1 cellular context compared by ENCODE assay signal in the genomic region with DNA sequence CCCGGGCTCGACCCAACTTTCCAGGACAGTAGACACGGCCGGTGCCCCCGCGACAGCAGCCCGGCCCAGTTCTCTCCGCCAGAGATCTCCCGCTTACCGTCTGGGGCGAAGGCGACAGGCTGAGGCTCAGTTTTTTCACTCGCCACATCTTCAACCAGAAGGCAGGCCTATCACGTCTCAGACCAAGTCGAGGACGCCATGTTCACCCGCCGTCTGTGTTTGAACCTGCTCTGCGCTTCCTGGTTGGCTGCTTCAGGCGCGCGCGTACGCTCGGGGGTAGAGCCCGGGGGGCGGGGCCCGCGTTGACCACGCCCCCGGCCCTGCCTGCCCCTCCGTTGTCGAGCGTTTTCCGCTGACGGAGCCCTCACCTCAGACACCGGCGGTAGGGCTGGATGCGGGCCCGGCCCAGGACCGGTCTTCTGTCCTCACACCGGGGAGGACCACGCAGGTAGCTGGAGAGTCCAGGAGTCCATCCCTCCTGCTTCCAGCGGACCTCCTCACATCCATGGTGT.
TF ChIP-seq lines count a peak whose summit lies in the region.

A gene with protein sequence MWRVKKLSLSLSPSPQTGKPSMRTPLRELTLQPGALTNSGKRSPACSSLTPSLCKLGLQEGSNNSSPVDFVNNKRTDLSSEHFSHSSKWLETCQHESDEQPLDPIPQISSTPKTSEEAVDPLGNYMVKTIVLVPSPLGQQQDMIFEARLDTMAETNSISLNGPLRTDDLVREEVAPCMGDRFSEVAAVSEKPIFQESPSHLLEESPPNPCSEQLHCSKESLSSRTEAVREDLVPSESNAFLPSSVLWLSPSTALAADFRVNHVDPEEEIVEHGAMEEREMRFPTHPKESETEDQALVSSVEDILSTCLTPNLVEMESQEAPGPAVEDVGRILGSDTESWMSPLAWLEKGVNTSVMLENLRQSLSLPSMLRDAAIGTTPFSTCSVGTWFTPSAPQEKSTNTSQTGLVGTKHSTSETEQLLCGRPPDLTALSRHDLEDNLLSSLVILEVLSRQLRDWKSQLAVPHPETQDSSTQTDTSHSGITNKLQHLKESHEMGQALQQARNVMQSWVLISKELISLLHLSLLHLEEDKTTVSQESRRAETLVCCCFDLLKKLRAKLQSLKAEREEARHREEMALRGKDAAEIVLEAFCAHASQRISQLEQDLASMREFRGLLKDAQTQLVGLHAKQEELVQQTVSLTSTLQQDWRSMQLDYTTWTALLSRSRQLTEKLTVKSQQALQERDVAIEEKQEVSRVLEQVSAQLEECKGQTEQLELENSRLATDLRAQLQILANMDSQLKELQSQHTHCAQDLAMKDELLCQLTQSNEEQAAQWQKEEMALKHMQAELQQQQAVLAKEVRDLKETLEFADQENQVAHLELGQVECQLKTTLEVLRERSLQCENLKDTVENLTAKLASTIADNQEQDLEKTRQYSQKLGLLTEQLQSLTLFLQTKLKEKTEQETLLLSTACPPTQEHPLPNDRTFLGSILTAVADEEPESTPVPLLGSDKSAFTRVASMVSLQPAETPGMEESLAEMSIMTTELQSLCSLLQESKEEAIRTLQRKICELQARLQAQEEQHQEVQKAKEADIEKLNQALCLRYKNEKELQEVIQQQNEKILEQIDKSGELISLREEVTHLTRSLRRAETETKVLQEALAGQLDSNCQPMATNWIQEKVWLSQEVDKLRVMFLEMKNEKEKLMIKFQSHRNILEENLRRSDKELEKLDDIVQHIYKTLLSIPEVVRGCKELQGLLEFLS (minus strand): TSS at position 227 of the 512 bp plus-strand sequence. CDS start 79 bp downstream, at position 148.

TF ChIP-seq in HepG2, 621 proteins besides CTCF, POLR2A, EP300 and RAD21 (continued from another document and continues in another):
- TF ChIP-seq, protein P1, sequence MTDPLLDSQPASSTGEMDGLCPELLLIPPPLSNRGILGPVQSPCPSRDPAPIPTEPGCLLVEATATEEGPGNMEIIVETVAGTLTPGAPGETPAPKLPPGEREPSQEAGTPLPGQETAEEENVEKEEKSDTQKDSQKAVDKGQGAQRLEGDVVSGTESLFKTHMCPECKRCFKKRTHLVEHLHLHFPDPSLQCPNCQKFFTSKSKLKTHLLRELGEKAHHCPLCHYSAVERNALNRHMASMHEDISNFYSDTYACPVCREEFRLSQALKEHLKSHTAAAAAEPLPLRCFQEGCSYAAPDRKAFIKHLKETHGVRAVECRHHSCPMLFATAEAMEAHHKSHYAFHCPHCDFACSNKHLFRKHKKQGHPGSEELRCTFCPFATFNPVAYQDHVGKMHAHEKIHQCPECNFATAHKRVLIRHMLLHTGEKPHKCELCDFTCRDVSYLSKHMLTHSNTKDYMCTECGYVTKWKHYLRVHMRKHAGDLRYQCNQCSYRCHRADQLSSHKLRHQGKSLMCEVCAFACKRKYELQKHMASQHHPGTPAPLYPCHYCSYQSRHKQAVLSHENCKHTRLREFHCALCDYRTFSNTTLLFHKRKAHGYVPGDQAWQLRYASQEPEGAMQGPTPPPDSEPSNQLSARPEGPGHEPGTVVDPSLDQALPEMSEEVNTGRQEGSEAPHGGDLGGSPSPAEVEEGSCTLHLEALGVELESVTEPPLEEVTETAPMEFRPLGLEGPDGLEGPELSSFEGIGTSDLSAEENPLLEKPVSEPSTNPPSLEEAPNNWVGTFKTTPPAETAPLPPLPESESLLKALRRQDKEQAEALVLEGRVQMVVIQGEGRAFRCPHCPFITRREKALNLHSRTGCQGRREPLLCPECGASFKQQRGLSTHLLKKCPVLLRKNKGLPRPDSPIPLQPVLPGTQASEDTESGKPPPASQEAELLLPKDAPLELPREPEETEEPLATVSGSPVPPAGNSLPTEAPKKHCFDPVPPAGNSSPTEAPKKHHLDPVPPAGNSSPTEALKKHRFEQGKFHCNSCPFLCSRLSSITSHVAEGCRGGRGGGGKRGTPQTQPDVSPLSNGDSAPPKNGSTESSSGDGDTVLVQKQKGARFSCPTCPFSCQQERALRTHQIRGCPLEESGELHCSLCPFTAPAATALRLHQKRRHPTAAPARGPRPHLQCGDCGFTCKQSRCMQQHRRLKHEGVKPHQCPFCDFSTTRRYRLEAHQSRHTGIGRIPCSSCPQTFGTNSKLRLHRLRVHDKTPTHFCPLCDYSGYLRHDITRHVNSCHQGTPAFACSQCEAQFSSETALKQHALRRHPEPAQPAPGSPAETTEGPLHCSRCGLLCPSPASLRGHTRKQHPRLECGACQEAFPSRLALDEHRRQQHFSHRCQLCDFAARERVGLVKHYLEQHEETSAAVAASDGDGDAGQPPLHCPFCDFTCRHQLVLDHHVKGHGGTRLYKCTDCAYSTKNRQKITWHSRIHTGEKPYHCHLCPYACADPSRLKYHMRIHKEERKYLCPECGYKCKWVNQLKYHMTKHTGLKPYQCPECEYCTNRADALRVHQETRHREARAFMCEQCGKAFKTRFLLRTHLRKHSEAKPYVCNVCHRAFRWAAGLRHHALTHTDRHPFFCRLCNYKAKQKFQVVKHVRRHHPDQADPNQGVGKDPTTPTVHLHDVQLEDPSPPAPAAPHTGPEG (CRISPR knock-in tag; IDR thresholded peaks at IDR 0.05) = no peak
- TF ChIP-seq MXD4 (CRISPR knock-in tag; IDR thresholded peaks at IDR 0.05) (no peak; the same call in 1 of the 2 replicates), ARNTL (CRISPR knock-in tag; IDR thresholded peaks at IDR 0.05) (no peak; the same call in 1 of the 2 replicates), XBP1 (CRISPR knock-in tag; IDR thresholded peaks at IDR 0.05) (no peak), ZMYM4 (CRISPR knock-in tag; IDR thresholded peaks at IDR 0.05) (peak; percentile 59; the same call in 1 of the 2 replicates), NR3C1 (CRISPR knock-in tag; IDR thresholded peaks at IDR 0.05) (no peak), BRCA1 (CRISPR knock-in tag; IDR thresholded peaks at IDR 0.05) (no peak), ZNF724P (CRISPR knock-in tag; IDR thresholded peaks at IDR 0.05; ENCODE audit: borderline replicate concordance) (no peak), ZC3H13 (CRISPR knock-in tag; IDR thresholded peaks at IDR 0.05) (no peak), ZNF761 (CRISPR knock-in tag; conservative IDR thresholded peaks at IDR 0.05) (peak; percentile 76; the same call in 1 of the 2 replicates), IRF2 (CRISPR knock-in tag; IDR thresholded peaks at IDR 0.05) (no peak), TEAD2 (CRISPR knock-in tag; IDR thresholded peaks at IDR 0.05) (no peak), MBNL3 (CRISPR knock-in tag; conservative IDR thresholded peaks at IDR 0.05) (no peak), NBN (conservative IDR thresholded peaks at IDR 0.05) (no peak), RFX3 (CRISPR knock-in tag; IDR thresholded peaks at IDR 0.05) (no peak), ZNF577 (CRISPR knock-in tag; IDR thresholded peaks at IDR 0.05; ENCODE audit: borderline replicate concordance, low read depth) (no peak)
- TF ChIP-seq, protein P2, sequence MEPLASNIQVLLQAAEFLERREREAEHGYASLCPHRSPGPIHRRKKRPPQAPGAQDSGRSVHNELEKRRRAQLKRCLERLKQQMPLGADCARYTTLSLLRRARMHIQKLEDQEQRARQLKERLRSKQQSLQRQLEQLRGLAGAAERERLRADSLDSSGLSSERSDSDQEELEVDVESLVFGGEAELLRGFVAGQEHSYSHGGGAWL (CRISPR knock-in tag; IDR thresholded peaks at IDR 0.05) = 0 out of 2 replicates have a peak, but pooled peaks have one; percentile 17
- TF ChIP-seq, protein P3, sequence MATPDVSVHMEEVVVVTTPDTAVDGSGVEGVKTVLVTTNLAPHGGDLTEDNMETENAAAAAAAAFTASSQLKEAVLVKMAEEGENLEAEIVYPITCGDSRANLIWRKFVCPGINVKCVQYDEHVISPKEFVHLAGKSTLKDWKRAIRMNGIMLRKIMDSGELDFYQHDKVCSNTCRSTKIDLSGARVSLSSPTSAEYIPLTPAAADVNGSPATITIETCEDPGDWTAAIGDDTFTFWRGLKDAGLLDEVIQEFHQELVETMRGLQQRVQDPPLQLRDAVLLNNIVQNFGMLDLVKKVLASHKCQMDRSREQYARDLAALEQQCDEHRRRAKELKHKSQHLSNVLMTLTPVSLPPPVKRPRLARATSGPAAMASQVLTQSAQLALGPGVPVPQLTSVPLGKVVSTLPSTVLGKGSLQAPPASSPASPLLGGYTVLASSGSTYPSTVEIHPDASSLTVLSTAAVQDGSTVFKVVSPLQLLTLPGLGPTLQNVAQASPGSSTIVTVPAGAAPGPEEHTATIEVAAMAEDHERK (CRISPR knock-in tag; IDR thresholded peaks at IDR 0.05; ENCODE audit: low read depth) = peak; percentile 37; the same call in 1 of the 2 replicates
- TF ChIP-seq, protein P4, sequence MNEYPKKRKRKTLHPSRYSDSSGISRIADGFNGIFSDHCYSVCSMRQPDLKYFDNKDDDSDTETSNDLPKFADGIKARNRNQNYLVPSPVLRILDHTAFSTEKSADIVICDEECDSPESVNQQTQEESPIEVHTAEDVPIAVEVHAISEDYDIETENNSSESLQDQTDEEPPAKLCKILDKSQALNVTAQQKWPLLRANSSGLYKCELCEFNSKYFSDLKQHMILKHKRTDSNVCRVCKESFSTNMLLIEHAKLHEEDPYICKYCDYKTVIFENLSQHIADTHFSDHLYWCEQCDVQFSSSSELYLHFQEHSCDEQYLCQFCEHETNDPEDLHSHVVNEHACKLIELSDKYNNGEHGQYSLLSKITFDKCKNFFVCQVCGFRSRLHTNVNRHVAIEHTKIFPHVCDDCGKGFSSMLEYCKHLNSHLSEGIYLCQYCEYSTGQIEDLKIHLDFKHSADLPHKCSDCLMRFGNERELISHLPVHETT (CRISPR knock-in tag; conservative IDR thresholded peaks at IDR 0.05) = no peak; the same call in 1 of the 2 replicates
- TF ChIP-seq, protein P5, sequence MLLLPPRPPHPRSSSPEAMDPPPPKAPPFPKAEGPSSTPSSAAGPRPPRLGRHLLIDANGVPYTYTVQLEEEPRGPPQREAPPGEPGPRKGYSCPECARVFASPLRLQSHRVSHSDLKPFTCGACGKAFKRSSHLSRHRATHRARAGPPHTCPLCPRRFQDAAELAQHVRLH (CRISPR knock-in tag; IDR thresholded peaks at IDR 0.05; ENCODE audit: borderline replicate concordance, low read depth) = no peak; the same call in 1 of the 2 replicates
- TF ChIP-seq, protein P6, sequence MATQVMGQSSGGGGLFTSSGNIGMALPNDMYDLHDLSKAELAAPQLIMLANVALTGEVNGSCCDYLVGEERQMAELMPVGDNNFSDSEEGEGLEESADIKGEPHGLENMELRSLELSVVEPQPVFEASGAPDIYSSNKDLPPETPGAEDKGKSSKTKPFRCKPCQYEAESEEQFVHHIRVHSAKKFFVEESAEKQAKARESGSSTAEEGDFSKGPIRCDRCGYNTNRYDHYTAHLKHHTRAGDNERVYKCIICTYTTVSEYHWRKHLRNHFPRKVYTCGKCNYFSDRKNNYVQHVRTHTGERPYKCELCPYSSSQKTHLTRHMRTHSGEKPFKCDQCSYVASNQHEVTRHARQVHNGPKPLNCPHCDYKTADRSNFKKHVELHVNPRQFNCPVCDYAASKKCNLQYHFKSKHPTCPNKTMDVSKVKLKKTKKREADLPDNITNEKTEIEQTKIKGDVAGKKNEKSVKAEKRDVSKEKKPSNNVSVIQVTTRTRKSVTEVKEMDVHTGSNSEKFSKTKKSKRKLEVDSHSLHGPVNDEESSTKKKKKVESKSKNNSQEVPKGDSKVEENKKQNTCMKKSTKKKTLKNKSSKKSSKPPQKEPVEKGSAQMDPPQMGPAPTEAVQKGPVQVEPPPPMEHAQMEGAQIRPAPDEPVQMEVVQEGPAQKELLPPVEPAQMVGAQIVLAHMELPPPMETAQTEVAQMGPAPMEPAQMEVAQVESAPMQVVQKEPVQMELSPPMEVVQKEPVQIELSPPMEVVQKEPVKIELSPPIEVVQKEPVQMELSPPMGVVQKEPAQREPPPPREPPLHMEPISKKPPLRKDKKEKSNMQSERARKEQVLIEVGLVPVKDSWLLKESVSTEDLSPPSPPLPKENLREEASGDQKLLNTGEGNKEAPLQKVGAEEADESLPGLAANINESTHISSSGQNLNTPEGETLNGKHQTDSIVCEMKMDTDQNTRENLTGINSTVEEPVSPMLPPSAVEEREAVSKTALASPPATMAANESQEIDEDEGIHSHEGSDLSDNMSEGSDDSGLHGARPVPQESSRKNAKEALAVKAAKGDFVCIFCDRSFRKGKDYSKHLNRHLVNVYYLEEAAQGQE (IDR thresholded peaks at IDR 0.05; ENCODE audit: borderline replicate concordance in 1 of 2, low read depth in 1 of 2, low read length in 2 of 2) = no peak
- TF ChIP-seq, protein P7, sequence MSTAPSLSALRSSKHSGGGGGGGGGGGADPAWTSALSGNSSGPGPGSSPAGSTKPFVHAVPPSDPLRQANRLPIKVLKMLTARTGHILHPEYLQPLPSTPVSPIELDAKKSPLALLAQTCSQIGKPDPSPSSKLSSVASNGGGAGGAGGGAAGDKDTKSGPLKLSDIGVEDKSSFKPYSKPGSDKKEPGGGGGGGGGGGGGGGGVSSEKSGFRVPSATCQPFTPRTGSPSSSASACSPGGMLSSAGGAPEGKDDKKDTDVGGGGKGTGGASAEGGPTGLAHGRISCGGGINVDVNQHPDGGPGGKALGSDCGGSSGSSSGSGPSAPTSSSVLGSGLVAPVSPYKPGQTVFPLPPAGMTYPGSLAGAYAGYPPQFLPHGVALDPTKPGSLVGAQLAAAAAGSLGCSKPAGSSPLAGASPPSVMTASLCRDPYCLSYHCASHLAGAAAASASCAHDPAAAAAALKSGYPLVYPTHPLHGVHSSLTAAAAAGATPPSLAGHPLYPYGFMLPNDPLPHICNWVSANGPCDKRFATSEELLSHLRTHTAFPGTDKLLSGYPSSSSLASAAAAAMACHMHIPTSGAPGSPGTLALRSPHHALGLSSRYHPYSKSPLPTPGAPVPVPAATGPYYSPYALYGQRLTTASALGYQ (CRISPR knock-in tag; IDR thresholded peaks at IDR 0.05) = no peak
- TF ChIP-seq, protein P8, sequence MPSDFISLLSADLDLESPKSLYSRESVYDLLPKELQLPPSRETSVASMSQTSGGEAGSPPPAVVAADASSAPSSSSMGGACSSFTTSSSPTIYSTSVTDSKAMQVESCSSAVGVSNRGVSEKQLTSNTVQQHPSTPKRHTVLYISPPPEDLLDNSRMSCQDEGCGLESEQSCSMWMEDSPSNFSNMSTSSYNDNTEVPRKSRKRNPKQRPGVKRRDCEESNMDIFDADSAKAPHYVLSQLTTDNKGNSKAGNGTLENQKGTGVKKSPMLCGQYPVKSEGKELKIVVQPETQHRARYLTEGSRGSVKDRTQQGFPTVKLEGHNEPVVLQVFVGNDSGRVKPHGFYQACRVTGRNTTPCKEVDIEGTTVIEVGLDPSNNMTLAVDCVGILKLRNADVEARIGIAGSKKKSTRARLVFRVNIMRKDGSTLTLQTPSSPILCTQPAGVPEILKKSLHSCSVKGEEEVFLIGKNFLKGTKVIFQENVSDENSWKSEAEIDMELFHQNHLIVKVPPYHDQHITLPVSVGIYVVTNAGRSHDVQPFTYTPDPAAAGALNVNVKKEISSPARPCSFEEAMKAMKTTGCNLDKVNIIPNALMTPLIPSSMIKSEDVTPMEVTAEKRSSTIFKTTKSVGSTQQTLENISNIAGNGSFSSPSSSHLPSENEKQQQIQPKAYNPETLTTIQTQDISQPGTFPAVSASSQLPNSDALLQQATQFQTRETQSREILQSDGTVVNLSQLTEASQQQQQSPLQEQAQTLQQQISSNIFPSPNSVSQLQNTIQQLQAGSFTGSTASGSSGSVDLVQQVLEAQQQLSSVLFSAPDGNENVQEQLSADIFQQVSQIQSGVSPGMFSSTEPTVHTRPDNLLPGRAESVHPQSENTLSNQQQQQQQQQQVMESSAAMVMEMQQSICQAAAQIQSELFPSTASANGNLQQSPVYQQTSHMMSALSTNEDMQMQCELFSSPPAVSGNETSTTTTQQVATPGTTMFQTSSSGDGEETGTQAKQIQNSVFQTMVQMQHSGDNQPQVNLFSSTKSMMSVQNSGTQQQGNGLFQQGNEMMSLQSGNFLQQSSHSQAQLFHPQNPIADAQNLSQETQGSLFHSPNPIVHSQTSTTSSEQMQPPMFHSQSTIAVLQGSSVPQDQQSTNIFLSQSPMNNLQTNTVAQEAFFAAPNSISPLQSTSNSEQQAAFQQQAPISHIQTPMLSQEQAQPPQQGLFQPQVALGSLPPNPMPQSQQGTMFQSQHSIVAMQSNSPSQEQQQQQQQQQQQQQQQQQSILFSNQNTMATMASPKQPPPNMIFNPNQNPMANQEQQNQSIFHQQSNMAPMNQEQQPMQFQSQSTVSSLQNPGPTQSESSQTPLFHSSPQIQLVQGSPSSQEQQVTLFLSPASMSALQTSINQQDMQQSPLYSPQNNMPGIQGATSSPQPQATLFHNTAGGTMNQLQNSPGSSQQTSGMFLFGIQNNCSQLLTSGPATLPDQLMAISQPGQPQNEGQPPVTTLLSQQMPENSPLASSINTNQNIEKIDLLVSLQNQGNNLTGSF (CRISPR knock-in tag; IDR thresholded peaks at IDR 0.05) = peak; percentile 60; the same call in 1 of the 2 replicates
